In genomic region chr1:32182060-32182459, GRCh38 we compare ENCODE assay signal across 11 cellular contexts. TPM values are rescaled to one million over a fixed set of nuclear protein-coding genes. Genes with fewer than 3 reads are reported as not detected.
A peak's percentile ranks its signal among the peaks of the same experiment; 100 is the strongest.
DNase-seq lines count a peak whose midpoint lies in the region; ATAC-seq, FAIRE-seq and TF ChIP-seq lines count a peak whose summit lies in the region.
"Had no signal": no experiment of that assay in that cellular context is flagged by ENCODE, and none has a peak within 500 bp of the region (broad histone marks: within the 10 kb centered on the region; RNA-seq: fewer than 3 reads in every experiment).

No MANE protein-coding gene starts in this region.

- H3K4me2 ChIP-seq in SU-DHL-6 (ENCODE audit: low read depth, low read length, poor library complexity, severe bottlenecking) (peak overlapping the region; percentile 89), endothelial cell of umbilical vein (ENCODE audit: insufficient read depth, low read length) (peak overlapping the region; percentile 96)

- H3K9ac ChIP-seq in SU-DHL-6 (ENCODE audit: low read length) (no peak overlapping the region), endothelial cell of umbilical vein (replicated peaks; ENCODE audit: extremely low read depth, insufficient read depth, low read length) (no peak overlapping the region)

- TF ChIP-seq CTCF in SU-DHL-6 (IDR thresholded peaks at IDR 0.05; ENCODE audit: insufficient read depth, low read length, poor library complexity, severe bottlenecking): no peak
- no peak for TF ChIP-seq CTCF in endothelial cell of umbilical vein (IDR thresholded peaks at IDR 0.05; ENCODE audit: extremely low read depth in 1 of 2, insufficient read depth in 1 of 2, low read depth in 1 of 2, low read length in 2 of 2)

- no peak overlapping the region for H3K4me3 ChIP-seq in SU-DHL-6 (ENCODE audit: insufficient read depth, low read length, poor library complexity, severe bottlenecking)
- H3K4me3 ChIP-seq in endothelial cell of umbilical vein (replicated peaks in 1 of 3; ENCODE audit: insufficient read depth in 1 of 3, low read depth in 1 of 3, low read length in 3 of 3): no peak overlapping the region
- H3K4me3 ChIP-seq: SJSA1 had no signal

- no peaks in the 10 kb centered on the region for H3K27me3 Mint-ChIP-seq in activated T-cell treated with anti-CD3 and anti-CD28 coated beads, Interleukin-2, amount 50 U/mL, for 4 hours (ENCODE audit: low read depth)

- H3K4me1 ChIP-seq in endothelial cell of umbilical vein (ENCODE audit: control insufficient read depth, extremely low read depth, insufficient read depth, low read length): peaks cover 22% of the 10 kb centered on the region

- H3K27ac ChIP-seq in SU-DHL-6 (ENCODE audit: low read depth, low read length): no peak overlapping the region
- H3K27ac ChIP-seq in endothelial cell of umbilical vein (ENCODE audit: insufficient read depth, low read depth, low read length): no peak overlapping the region
- H3K27ac ChIP-seq: SJSA1 had no signal

- DNase-seq in activated T-cell treated with anti-CD3 and anti-CD28 coated beads, Interleukin-2, amount 50 U/mL, for 4 hours: no peak
- no peak for DNase-seq in activated T-cell treated with anti-CD3 and anti-CD28 coated beads, Interleukin-2, amount 50 U/mL, for 48 hours
- no peak for DNase-seq in endothelial cell of umbilical vein (ENCODE audit: low read depth, low spot score)
- DNase-seq in stimulated activated effector memory CD8-positive, alpha-beta T cell treated with anti-CD3 and anti-CD28 coated beads, Interleukin-12 subunit alpha, Interleukin-12 subunit beta, amount 100 ng/mL, for 72 hours (ENCODE audit: low spot score in 2 of 2): no peak
- DNase-seq in ACHN: no peak
- DNase-seq in head of caudate nucleus: no peak
- no peak for DNase-seq in NCI-H2029 treated with DMSO at 0.1 percent for 48 hours (lab: John Stamatoyannopoulos, UW)
- DNase-seq: dermis blood vessel endothelial cell, NCI-H2227 treated with DMSO at 0.1 percent for 48 hours had no signal

- peak overlapping the region; percentile 94 for H3K4me3 Mint-ChIP-seq in activated T-cell treated with anti-CD3 and anti-CD28 coated beads, Interleukin-2, amount 50 U/mL, for 4 hours
- H3K4me3 Mint-ChIP-seq in stimulated activated effector memory CD8-positive, alpha-beta T cell treated with anti-CD3 and anti-CD28 coated beads, Interleukin-12 subunit alpha, Interleukin-12 subunit beta, amount 100 ng/mL, for 72 hours: peak overlapping the region; percentile 96

- CTCF ChIA-PET in endothelial cell of umbilical vein (lab: Charles Lee): interaction anchor here (1.2 kb wide), 1 partner anchor 10 kb away, joined by 6 read pairs; no protein-coding TSS in a partner anchor

- H3K9me3 Mint-ChIP-seq in activated T-cell treated with anti-CD3 and anti-CD28 coated beads, Interleukin-2, amount 50 U/mL, for 4 hours: no peaks in the 10 kb centered on the region
- no peaks in the 10 kb centered on the region for H3K9me3 Mint-ChIP-seq in stimulated activated effector memory CD8-positive, alpha-beta T cell treated with anti-CD3 and anti-CD28 coated beads, Interleukin-12 subunit alpha, Interleukin-12 subunit beta, amount 100 ng/mL, for 72 hours

- no peak overlapping the region for H2AFZ ChIP-seq in SU-DHL-6 (ENCODE audit: low read depth, low read length, severe bottlenecking)
- H2AFZ ChIP-seq in endothelial cell of umbilical vein (ENCODE audit: low read depth, low read length): no peak overlapping the region

- no peaks in the 10 kb centered on the region for H3K9me1 ChIP-seq in endothelial cell of umbilical vein (replicated peaks; ENCODE audit: control insufficient read depth, extremely low read depth, insufficient read depth, low read length)

- no TSS peak for BruUV-seq in endothelial cell of umbilical vein (replicated peaks; lab: Mats Ljungman, UMichigan)

- H3K27ac Mint-ChIP-seq in stimulated activated effector memory CD8-positive, alpha-beta T cell treated with anti-CD3 and anti-CD28 coated beads, Interleukin-12 subunit alpha, Interleukin-12 subunit beta, amount 100 ng/mL, for 72 hours: peak overlapping the region; percentile 10

- H3K36me3 ChIP-seq in SU-DHL-6 (ENCODE audit: low read length) (peaks cover 15% of the 10 kb centered on the region), endothelial cell of umbilical vein (ENCODE audit: control insufficient read depth in 2 of 2, extremely low read depth in 1 of 2, insufficient read depth in 2 of 2, low read length in 2 of 2) (peaks cover 12 to 18% of the 10 kb centered on the region in 2 experiments)

- H4K20me1 ChIP-seq in SU-DHL-6 (ENCODE audit: low read depth, low read length) (peaks cover 4% of the 10 kb centered on the region; the same call in 1 of the 2 replicates), endothelial cell of umbilical vein (replicated peaks; ENCODE audit: control insufficient read depth, extremely low read depth, insufficient read depth, low read length) (no peaks in the 10 kb centered on the region)

- intact Hi-C loops in endothelial cell of umbilical vein (cut with micrococcal nuclease): no loop called here
- intact Hi-C loops in head of caudate nucleus (cut with DNase I): no loop called here

- no peak for ATAC-seq in activated T-cell treated with anti-CD3 and anti-CD28 coated beads, Interleukin-2, amount 50 U/mL, for 4 hours
- no peak for ATAC-seq in stimulated activated effector memory CD8-positive, alpha-beta T cell treated with anti-CD3 and anti-CD28 coated beads, Interleukin-12 subunit alpha, Interleukin-12 subunit beta, amount 100 ng/mL, for 72 hours

- peaks cover 30% of the 10 kb centered on the region for H3F3A ChIP-seq in SU-DHL-6 (ENCODE audit: insufficient read depth)

- dilution Hi-C loops in endothelial cell of umbilical vein (cut with MboI; ENCODE audit: extremely low pct_ligation_motif_present, low sequenced_read_pairs): no loop called here

- H3K9me2 ChIP-seq in SU-DHL-6 (replicated peaks; ENCODE audit: insufficient read depth, low read length): no peaks in the 10 kb centered on the region

- in situ Hi-C loops in ACHN (cut with HindIII; ENCODE audit: low pct_ligation_motif_present, low pct_unique_long_range_greater_than_20kb, low sequenced_read_pairs): no loop called here

- no peak for TF ChIP-seq POLR2A in endothelial cell of umbilical vein (IDR thresholded peaks at IDR 0.05; ENCODE audit: low read depth, low read length)

- H3K79me2 ChIP-seq in SU-DHL-6 (ENCODE audit: insufficient read depth, low read length): peaks cover 63% of the 10 kb centered on the region
- H3K79me2 ChIP-seq in endothelial cell of umbilical vein (ENCODE audit: control insufficient read depth, insufficient read depth, low read length): peaks cover 58% of the 10 kb centered on the region

- no peaks in the 10 kb centered on the region for H3K27me3 ChIP-seq in SU-DHL-6 (ENCODE audit: low read length)
- no peaks in the 10 kb centered on the region for H3K27me3 ChIP-seq in endothelial cell of umbilical vein (ENCODE audit: control insufficient read depth in 2 of 2, insufficient read depth in 2 of 2, low read length in 2 of 2)
- H3K27me3 ChIP-seq: SJSA1 had no signal

- POLR2A ChIA-PET in endothelial cell of umbilical vein (lab: Charles Lee): interaction anchor here (0.7 kb wide), 1 partner anchor 14 kb away, joined by 3 read pairs; no protein-coding TSS in a partner anchor

- no peaks in the 10 kb centered on the region for H3K9me3 ChIP-seq in SU-DHL-6 (ENCODE audit: insufficient read depth, low read length)
- H3K9me3 ChIP-seq in endothelial cell of umbilical vein (replicated peaks; ENCODE audit: control insufficient read depth, insufficient read depth, low read length): no peaks in the 10 kb centered on the region
- H3K9me3 ChIP-seq: SJSA1 had no signal

- peaks cover 47% of the 10 kb centered on the region for H3K36me3 Mint-ChIP-seq in activated T-cell treated with anti-CD3 and anti-CD28 coated beads, Interleukin-2, amount 50 U/mL, for 4 hours (ENCODE audit: insufficient read depth)
- H3K36me3 Mint-ChIP-seq in stimulated activated effector memory CD8-positive, alpha-beta T cell treated with anti-CD3 and anti-CD28 coated beads, Interleukin-12 subunit alpha, Interleukin-12 subunit beta, amount 100 ng/mL, for 72 hours: peaks cover 82% of the 10 kb centered on the region

- no peak for FAIRE-seq in endothelial cell of umbilical vein (lab: Jason Lieb, UNC)

- peaks cover 54% of the 10 kb centered on the region for H3K4me1 Mint-ChIP-seq in activated T-cell treated with anti-CD3 and anti-CD28 coated beads, Interleukin-2, amount 50 U/mL, for 4 hours (ENCODE audit: low read depth)
- peaks cover 66% of the 10 kb centered on the region for H3K4me1 Mint-ChIP-seq in stimulated activated effector memory CD8-positive, alpha-beta T cell treated with anti-CD3 and anti-CD28 coated beads, Interleukin-12 subunit alpha, Interleukin-12 subunit beta, amount 100 ng/mL, for 72 hours

RNA-seq across cellular contexts. Expression of gene TXLNA, which starts 2.6 kb away (rescaled TPM):
- 10 to 100 TPM; 80.7 to 86.6 (median 86.0) TPM for total RNA-seq in activated T-cell treated with anti-CD3 and anti-CD28 coated beads, Interleukin-2, amount 50 U/mL, for 4 hours
- 64.3 and 69.4 TPM in 2 replicates for total RNA-seq in endothelial cell of umbilical vein
- polyA plus RNA-seq in endothelial cell of umbilical vein: 41.8 and 44.6 TPM in 2 replicates
- polyA plus RNA-seq in endothelial cell of umbilical vein (2011; cell fraction: cytosol; rRNA removed): 38.8 and 39.7 TPM in 2 replicates
- polyA plus RNA-seq in endothelial cell of umbilical vein (2011; cell fraction: nucleus; rRNA removed): 54.9 and 57.9 TPM in 2 replicates
- polyA plus RNA-seq in endothelial cell of umbilical vein (2012): 27.5 and 29.5 TPM in 2 replicates
- polyA minus RNA-seq in endothelial cell of umbilical vein: 64.5 and 73.1 TPM in 2 replicates
- 22.0 TPM for polyA minus RNA-seq in endothelial cell of umbilical vein (2011; cell fraction: cytosol; rRNA and poly(A)+ RNA removed)
- polyA minus RNA-seq in endothelial cell of umbilical vein (2011; cell fraction: nucleus; rRNA and poly(A)+ RNA removed): 18.5 and 23.3 TPM in 2 replicates

RNA-seq across cellular contexts. Expression of gene CCDC28B, which starts 18.3 kb away (rescaled TPM):
- 10 to 100 TPM in 1 of 3 donors, 1 to 10 TPM in 2; 6.7 to 10.0 (median 7.8) TPM for total RNA-seq in activated T-cell treated with anti-CD3 and anti-CD28 coated beads, Interleukin-2, amount 50 U/mL, for 4 hours
- total RNA-seq in endothelial cell of umbilical vein: 12.0 and 15.3 TPM in 2 replicates
- polyA plus RNA-seq in endothelial cell of umbilical vein: 14.8 and 19.1 TPM in 2 replicates
- 15.1 and 21.3 TPM in 2 replicates for polyA plus RNA-seq in endothelial cell of umbilical vein (2011; cell fraction: cytosol; rRNA removed)
- polyA plus RNA-seq in endothelial cell of umbilical vein (2011; cell fraction: nucleus; rRNA removed): 7.9 and 8.0 TPM in 2 replicates
- 13.4 and 15.7 TPM in 2 replicates for polyA plus RNA-seq in endothelial cell of umbilical vein (2012)
- 8.3 and 10.1 TPM in 2 replicates for polyA minus RNA-seq in endothelial cell of umbilical vein
- polyA minus RNA-seq in endothelial cell of umbilical vein (2011; cell fraction: cytosol; rRNA and poly(A)+ RNA removed): not detected
- 1.1 and 3.2 TPM in 2 replicates for polyA minus RNA-seq in endothelial cell of umbilical vein (2011; cell fraction: nucleus; rRNA and poly(A)+ RNA removed)

RNA-seq across cellular contexts. Expression of gene IQCC, which starts 23.4 kb away (rescaled TPM):
- total RNA-seq in activated T-cell treated with anti-CD3 and anti-CD28 coated beads, Interleukin-2, amount 50 U/mL, for 4 hours: 1 to 10 TPM; 2.2 to 3.0 (median 2.9) TPM
- 1.8 and 2.2 TPM in 2 replicates for total RNA-seq in endothelial cell of umbilical vein
- 1.1 and 1.3 TPM in 2 replicates for polyA plus RNA-seq in endothelial cell of umbilical vein
- polyA plus RNA-seq in endothelial cell of umbilical vein (2011; cell fraction: cytosol; rRNA removed): 1.2 and 1.4 TPM in 2 replicates
- polyA plus RNA-seq in endothelial cell of umbilical vein (2011; cell fraction: nucleus; rRNA removed): 1.8 and 2.0 TPM in 2 replicates
- 1.0 and 1.2 TPM in 2 replicates for polyA plus RNA-seq in endothelial cell of umbilical vein (2012)
- 0.63 and 1.9 TPM in 2 replicates for polyA minus RNA-seq in endothelial cell of umbilical vein
- 4.3 TPM for polyA minus RNA-seq in endothelial cell of umbilical vein (2011; cell fraction: cytosol; rRNA and poly(A)+ RNA removed)
- polyA minus RNA-seq in endothelial cell of umbilical vein (2011; cell fraction: nucleus; rRNA and poly(A)+ RNA removed): 0.82 and 1.3 TPM in 2 replicates

RNA-seq across cellular contexts. Expression of gene DCDC2B, which starts 26.8 kb away (rescaled TPM):
- not detected for total RNA-seq in activated T-cell treated with anti-CD3 and anti-CD28 coated beads, Interleukin-2, amount 50 U/mL, for 4 hours
- not detected in 2 replicates for total RNA-seq in endothelial cell of umbilical vein
- polyA plus RNA-seq in endothelial cell of umbilical vein: not detected in 2 replicates
- polyA plus RNA-seq in endothelial cell of umbilical vein (2011; cell fraction: cytosol; rRNA removed): not detected in 2 replicates
- not detected in 2 replicates for polyA plus RNA-seq in endothelial cell of umbilical vein (2011; cell fraction: nucleus; rRNA removed)
- polyA plus RNA-seq in endothelial cell of umbilical vein (2012): 0.12 TPM in 1 of 2 replicates, not detected in the other
- polyA minus RNA-seq in endothelial cell of umbilical vein: not detected in 2 replicates
- not detected for polyA minus RNA-seq in endothelial cell of umbilical vein (2011; cell fraction: cytosol; rRNA and poly(A)+ RNA removed)
- polyA minus RNA-seq in endothelial cell of umbilical vein (2011; cell fraction: nucleus; rRNA and poly(A)+ RNA removed): 0.24 TPM in 1 of 2 replicates, not detected in the other
- total RNA-seq: dermis blood vessel endothelial cell, SJSA1 had no signal

RNA-seq across cellular contexts. Expression of gene TMEM234, which starts 40.1 kb away (rescaled TPM):
- total RNA-seq in activated T-cell treated with anti-CD3 and anti-CD28 coated beads, Interleukin-2, amount 50 U/mL, for 4 hours: 1 to 10 TPM; 8.0 to 9.2 (median 8.2) TPM
- 15.7 and 20.7 TPM in 2 replicates for total RNA-seq in endothelial cell of umbilical vein
- 21.3 and 23.2 TPM in 2 replicates for polyA plus RNA-seq in endothelial cell of umbilical vein
- 15.7 and 18.1 TPM in 2 replicates for polyA plus RNA-seq in endothelial cell of umbilical vein (2011; cell fraction: cytosol; rRNA removed)
- polyA plus RNA-seq in endothelial cell of umbilical vein (2011; cell fraction: nucleus; rRNA removed): 68.7 and 93.2 TPM in 2 replicates
- 12.0 and 14.8 TPM in 2 replicates for polyA plus RNA-seq in endothelial cell of umbilical vein (2012)
- polyA minus RNA-seq in endothelial cell of umbilical vein: 30.8 and 31.6 TPM in 2 replicates
- polyA minus RNA-seq in endothelial cell of umbilical vein (2011; cell fraction: cytosol; rRNA and poly(A)+ RNA removed): 5.2 TPM
- 34.2 and 37.8 TPM in 2 replicates for polyA minus RNA-seq in endothelial cell of umbilical vein (2011; cell fraction: nucleus; rRNA and poly(A)+ RNA removed)
